Comparison of ENCODE assay signal across 26 cellular contexts in genomic region chr14:94316692-94317091, GRCh38. TPM values are rescaled to one million over a fixed set of nuclear protein-coding genes. Genes with fewer than 3 reads are reported as not detected.
"Had no signal": no experiment of that assay in that cellular context is flagged by ENCODE, and none has a peak within 500 bp of the region (broad histone marks: within the 10 kb centered on the region; RNA-seq: fewer than 3 reads in every experiment).

No MANE protein-coding gene starts in this region.

- H3K9me3 ChIP-seq: SJSA1 had no signal

- H3K27me3 ChIP-seq: SJSA1 had no signal

- H3K27ac ChIP-seq: HL-60, SJSA1, SK-N-MC had no signal

- H3K4me3 ChIP-seq: SJSA1, SK-N-MC had no signal

- H3K36me3 ChIP-seq: SJSA1 had no signal

- DNase-seq: KBM-7, MV-4-11, NCI-H1048, NCI-H1105, NCI-H1417, NCI-H1436 treated with DMSO at 0.1 percent for 48 hours, NCI-H1694, NCI-H187 treated with DMSO at 0.1 percent for 48 hours, NCI-H2029 treated with DMSO at 0.1 percent for 48 hours, NCI-H2171 treated with DMSO at 0.1 percent for 48 hours, NCI-H226, NCI-H446, NCI-H510A, NCI-H524 treated with DMSO at 0.1 percent for 48 hours, NCI-H69, NCI-H774, RPMI8226, SIG-M5 had no signal

- H3K4me1 ChIP-seq: SJSA1 had no signal

- FAIRE-seq: HTR-8/SVneo, RCC 7860 had no signal

RNA-seq across cellular contexts. Expression of gene SERPINA6, which starts 6.4 kb away (rescaled TPM):
- total RNA-seq: LHCN-M2, MCF 10A, Right ventricle myocardium superior, SJSA1 had no signal

RNA-seq across cellular contexts. Expression of gene SERPINA10, which starts 23.6 kb away (rescaled TPM):
- total RNA-seq: LHCN-M2, MCF 10A, Right ventricle myocardium superior, SJSA1 had no signal

RNA-seq across cellular contexts. Expression of gene SERPINA2, which starts 49.8 kb away (rescaled TPM):
- total RNA-seq: LHCN-M2, MCF 10A, Right ventricle myocardium superior, SJSA1 had no signal
